Comparison of ENCODE assay signal across 24 cellular contexts in the genomic region with DNA sequence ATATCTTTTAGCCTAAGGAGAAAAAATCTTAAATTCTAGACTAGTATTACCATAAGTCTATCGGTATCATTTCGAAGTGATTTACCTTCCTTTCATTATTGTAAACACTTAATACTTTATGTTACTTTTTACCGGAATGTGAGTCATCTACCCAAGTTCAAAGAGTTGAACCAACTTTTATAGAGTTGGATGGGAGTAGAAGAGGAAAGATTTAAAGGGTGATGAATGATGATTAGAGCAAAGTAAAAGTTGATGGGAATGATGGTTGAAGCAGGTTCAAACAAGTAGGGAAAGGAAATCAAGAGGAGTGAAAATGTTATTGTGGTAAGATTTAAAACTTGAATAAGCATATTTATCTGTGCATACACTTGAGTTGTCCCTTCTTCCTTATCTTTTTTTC.
"Had no signal": no experiment of that assay in that cellular context is flagged by ENCODE, and none has a peak within 500 bp of the region (broad histone marks: within the 10 kb centered on the region; RNA-seq: fewer than 3 reads in every experiment).

No MANE protein-coding gene starts in this region.

- H3K27ac Mint-ChIP-seq: nephron; neural progenitor cell; stimulated activated effector memory CD8-positive, alpha-beta T cell treated with anti-CD3 and anti-CD28 coated beads, Interleukin-12 subunit alpha, Interleukin-12 subunit beta, amount 100 ng/mL, for 72 hours had no signal

- H3K9me3 ChIP-seq: gastrocnemius medialis, prostate gland, right atrium auricular region had no signal

- H3K4me3 ChIP-seq: dorsolateral prefrontal cortex, gastrocnemius medialis, lung, neural progenitor cell, prostate gland, right atrium auricular region, smooth muscle cell, transverse colon, vagina had no signal

- H3K4me3 Mint-ChIP-seq: naive thymus-derived CD4-positive, alpha-beta T cell; nephron; neural progenitor cell; stimulated activated effector memory CD8-positive, alpha-beta T cell treated with anti-CD3 and anti-CD28 coated beads, Interleukin-12 subunit alpha, Interleukin-12 subunit beta, amount 100 ng/mL, for 72 hours had no signal

- H3K4me1 ChIP-seq: neural progenitor cell, prostate gland, right atrium auricular region, transverse colon had no signal

- FAIRE-seq: kidney had no signal

- H3K27ac ChIP-seq: gastrocnemius medialis, neural progenitor cell, prostate gland, right atrium auricular region, transverse colon, vagina had no signal

- H3K4me1 Mint-ChIP-seq: nephron, neural progenitor cell had no signal

- H3K27me3 ChIP-seq: dorsolateral prefrontal cortex, gastrocnemius medialis, neural progenitor cell, right atrium auricular region, transverse colon, vagina had no signal

- H3K27me3 Mint-ChIP-seq: naive thymus-derived CD4-positive, alpha-beta T cell had no signal

- DNase-seq: cerebellar nuclear complex; dorsolateral prefrontal cortex; effector CD4-positive, alpha-beta T cell; gastrocnemius medialis; head of caudate nucleus; kidney; mesenchymal stem cell; midbrain; naive thymus-derived CD4-positive, alpha-beta T cell; stimulated activated CD4-positive, alpha-beta T cell treated with anti-CD3 and anti-CD28 coated beads, Interleukin-12 subunit alpha, Interleukin-12 subunit beta, amount 100 ng/mL, for 4 hours; stimulated activated CD4-positive, alpha-beta T cell treated with anti-CD3 and anti-CD28 coated beads, Interleukin-1b, Interleukin-23, amount 100 ng/mL, for 48 hours; stimulated activated CD4-positive, alpha-beta T cell treated with anti-CD3 and anti-CD28 coated beads, Interleukin-4, amount 100 ng/mL, for 24 hours; stimulated activated naive CD4-positive, alpha-beta T cell treated with Interleukin-2 at 50 U/mL for 16 hours; transverse colon had no signal

- H3K36me3 ChIP-seq: gastrocnemius medialis, neural progenitor cell, prostate gland, right atrium auricular region, transverse colon, vagina had no signal

- ATAC-seq: gastrocnemius medialis; left lobe of liver; naive thymus-derived CD4-positive, alpha-beta T cell; sciatic nerve; stimulated activated effector memory CD8-positive, alpha-beta T cell treated with anti-CD3 and anti-CD28 coated beads, Interleukin-12 subunit alpha, Interleukin-12 subunit beta, amount 100 ng/mL, for 72 hours had no signal
